9 cellular contexts compared by ENCODE assay signal in genomic region chr16:85524630-85525463, GRCh38.
DNase-seq lines count a peak whose midpoint lies in the region; ATAC-seq and TF ChIP-seq lines count a peak whose summit lies in the region.
"Had no signal": no experiment of that assay in that cellular context is flagged by ENCODE, and none has a peak within 500 bp of the region (broad histone marks: within the 10 kb centered on the region; RNA-seq: fewer than 3 reads in every experiment).

No MANE protein-coding gene starts in this region.

- WGBS in body of pancreas, 2 donors: 44 to 64% methylated on average over 10 to 30 of the region's 30 CpGs
- no CpG with 5 or more reads among the region's 30 CpGs for WGBS in mesendoderm (ENCODE audit: extremely low coverage, insufficient coverage, low lambda C conversion rate)

- H3K18ac ChIP-seq in mesendoderm (ENCODE audit: low read length): peak overlapping the region; percentile 24

- H3K4me2 ChIP-seq in mesendoderm (ENCODE audit: low read length): no peak overlapping the region

- peak overlapping the region; percentile 44 for H3K4ac ChIP-seq in mesendoderm (ENCODE audit: low read depth, low read length)

- H3K36me3 ChIP-seq in body of pancreas (replicated peaks in 1 of 2; ENCODE audit: insufficient read depth in 1 of 2, low read depth in 2 of 2) (no peaks in the 10 kb centered on the region), mesendoderm (ENCODE audit: control insufficient read depth, insufficient read depth, low read length) (no peaks in the 10 kb centered on the region)

- H3K79me2 ChIP-seq in mesendoderm (ENCODE audit: control insufficient read depth, insufficient read depth, low read length): no peaks in the 10 kb centered on the region

- no peaks in the 10 kb centered on the region for H3K79me1 ChIP-seq in mesendoderm (ENCODE audit: low read length)

- H4K8ac ChIP-seq in mesendoderm (ENCODE audit: low read depth, low read length): no peak overlapping the region

- no peak for TF ChIP-seq POLR2A in body of pancreas (IDR thresholded peaks at IDR 0.05)

- TF ChIP-seq CTCF in body of pancreas (IDR thresholded peaks at IDR 0.05): no peak

- H3K9me3 ChIP-seq in body of pancreas: no peaks in the 10 kb centered on the region

- H3K27ac ChIP-seq in body of pancreas: peak overlapping the region in 2 of 4 donors; percentile 20 to 31
- peak overlapping the region; percentile 19 for H3K27ac ChIP-seq in mesendoderm (ENCODE audit: low read depth, low read length)

- H3K4me3 ChIP-seq in body of pancreas: no peak overlapping the region
- no peak overlapping the region for H3K4me3 ChIP-seq in mesendoderm (ENCODE audit: low read length)

- H3K9ac ChIP-seq in mesendoderm (ENCODE audit: low read length): no peak overlapping the region

- H2BK5ac ChIP-seq in mesendoderm (ENCODE audit: low read length): peak overlapping the region; percentile 38

- H2AK5ac ChIP-seq in mesendoderm (ENCODE audit: low read length): no peak overlapping the region

- no peak overlapping the region for H3K23ac ChIP-seq in mesendoderm (ENCODE audit: low read length)

- peak; percentile 79 for DNase-seq in CD1c-positive myeloid dendritic cell (ENCODE audit: extremely low spot score)
- peak; percentile 41 for DNase-seq in NCI-H1436 (lab: John Stamatoyannopoulos, UW)
- DNase-seq in body of pancreas: peak in 3 of 4 donors; percentile 47 to 61 (median 51)
- DNase-seq in mesendoderm: peak; percentile 37
- DNase-seq in COLO829 (ENCODE audit: low spot score): no peak
- DNase-seq in kidney glomerular epithelial cell (lab: John Stamatoyannopoulos, UW): no peak
- DNase-seq in NCI-H187 (lab: John Stamatoyannopoulos, UW): no peak
- DNase-seq: activated naive CD8-positive, alpha-beta T cell treated with anti-CD3 and anti-CD28 coated beads, Interleukin-2, amount 10 ng/mL, durations not matched to agents 7 days and 5 days had no signal

- H4K5ac ChIP-seq in mesendoderm (ENCODE audit: low read length): no peak overlapping the region

- intact Hi-C loops in body of pancreas (cut with DNase I): no loop called here

- no peak overlapping the region for H2BK15ac ChIP-seq in mesendoderm (replicated peaks; ENCODE audit: low read depth)

- ATAC-seq in body of pancreas: no peak
- ATAC-seq in GM19328 (IDR thresholded peaks at IDR 0.05; ENCODE audit: unreplicated experiment): no peak

- H3K56ac ChIP-seq in mesendoderm (ENCODE audit: low read length): peak overlapping the region; percentile 44

- H2BK120ac ChIP-seq in mesendoderm (ENCODE audit: low read depth, low read length): no peak overlapping the region

- H3K4me1 ChIP-seq in body of pancreas (peaks cover 52% of the 10 kb centered on the region), mesendoderm (ENCODE audit: control insufficient read depth, low read depth, low read length) (peaks cover 5% of the 10 kb centered on the region)

- no peaks in the 10 kb centered on the region for H3K27me3 ChIP-seq in body of pancreas
- no peaks in the 10 kb centered on the region for H3K27me3 ChIP-seq in mesendoderm (ENCODE audit: insufficient read depth, low read length, poor library complexity)

Comparison
In these comparisons a context has a peak if more than half of its experiments do, and no peak if none do; other contexts are left out.
1. DNase-seq: peak in CD1c-positive myeloid dendritic cell (single experiment), NCI-H1436 (single experiment), body of pancreas (3 of 4) and mesendoderm (single experiment); none in COLO829 (single experiment), kidney glomerular epithelial cell (single experiment) and NCI-H187 (0 of 2).